ENCODE assay signal across 1 cellular context in the genomic region with DNA sequence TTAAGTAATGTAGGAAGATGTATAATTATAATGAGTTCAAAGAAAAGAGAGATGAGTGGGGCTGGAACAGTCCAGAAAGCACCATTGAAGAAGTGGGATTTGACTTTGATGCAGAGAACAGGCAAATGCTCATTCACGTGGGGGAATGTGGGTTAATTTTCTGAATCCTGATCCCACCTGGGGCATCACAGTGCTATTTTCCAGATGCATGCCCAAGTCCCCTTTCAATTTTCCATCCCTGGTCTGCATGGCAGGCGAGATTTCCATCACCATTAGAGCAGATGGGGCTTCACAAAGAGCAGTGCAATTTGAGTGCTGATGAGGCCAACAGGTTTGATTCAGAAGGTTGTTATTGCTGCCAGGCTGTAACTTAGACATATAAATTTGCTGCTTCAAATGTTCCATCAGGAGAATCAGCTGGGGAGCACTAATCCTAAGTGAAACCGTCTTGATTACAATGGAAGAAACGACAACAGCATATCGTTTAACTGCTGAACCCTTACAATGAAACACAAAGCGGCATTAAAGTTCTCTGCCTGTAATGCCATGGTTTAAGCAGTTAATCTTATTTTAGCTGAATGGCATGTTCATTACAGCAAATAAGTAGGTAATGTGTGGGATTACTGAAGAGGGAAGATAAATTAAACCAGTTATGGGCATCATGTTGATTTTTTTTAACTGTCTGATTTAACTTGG.
TF ChIP-seq lines count a peak whose summit lies in the region.

No MANE protein-coding gene starts in this region.

TF ChIP-seq in SK-N-SH treated with all-trans-retinoic acid at 6 μM for 48 hours, 23 proteins besides CTCF, POLR2A, EP300 and RAD21 (continued from another document):
- TF ChIP-seq, protein P1, sequence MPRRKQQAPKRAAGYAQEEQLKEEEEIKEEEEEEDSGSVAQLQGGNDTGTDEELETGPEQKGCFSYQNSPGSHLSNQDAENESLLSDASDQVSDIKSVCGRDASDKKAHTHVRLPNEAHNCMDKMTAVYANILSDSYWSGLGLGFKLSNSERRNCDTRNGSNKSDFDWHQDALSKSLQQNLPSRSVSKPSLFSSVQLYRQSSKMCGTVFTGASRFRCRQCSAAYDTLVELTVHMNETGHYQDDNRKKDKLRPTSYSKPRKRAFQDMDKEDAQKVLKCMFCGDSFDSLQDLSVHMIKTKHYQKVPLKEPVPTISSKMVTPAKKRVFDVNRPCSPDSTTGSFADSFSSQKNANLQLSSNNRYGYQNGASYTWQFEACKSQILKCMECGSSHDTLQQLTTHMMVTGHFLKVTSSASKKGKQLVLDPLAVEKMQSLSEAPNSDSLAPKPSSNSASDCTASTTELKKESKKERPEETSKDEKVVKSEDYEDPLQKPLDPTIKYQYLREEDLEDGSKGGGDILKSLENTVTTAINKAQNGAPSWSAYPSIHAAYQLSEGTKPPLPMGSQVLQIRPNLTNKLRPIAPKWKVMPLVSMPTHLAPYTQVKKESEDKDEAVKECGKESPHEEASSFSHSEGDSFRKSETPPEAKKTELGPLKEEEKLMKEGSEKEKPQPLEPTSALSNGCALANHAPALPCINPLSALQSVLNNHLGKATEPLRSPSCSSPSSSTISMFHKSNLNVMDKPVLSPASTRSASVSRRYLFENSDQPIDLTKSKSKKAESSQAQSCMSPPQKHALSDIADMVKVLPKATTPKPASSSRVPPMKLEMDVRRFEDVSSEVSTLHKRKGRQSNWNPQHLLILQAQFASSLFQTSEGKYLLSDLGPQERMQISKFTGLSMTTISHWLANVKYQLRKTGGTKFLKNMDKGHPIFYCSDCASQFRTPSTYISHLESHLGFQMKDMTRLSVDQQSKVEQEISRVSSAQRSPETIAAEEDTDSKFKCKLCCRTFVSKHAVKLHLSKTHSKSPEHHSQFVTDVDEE (CRISPR knock-in tag; IDR thresholded peaks at IDR 0.05) = no peak
- TF ChIP-seq, protein P2, sequence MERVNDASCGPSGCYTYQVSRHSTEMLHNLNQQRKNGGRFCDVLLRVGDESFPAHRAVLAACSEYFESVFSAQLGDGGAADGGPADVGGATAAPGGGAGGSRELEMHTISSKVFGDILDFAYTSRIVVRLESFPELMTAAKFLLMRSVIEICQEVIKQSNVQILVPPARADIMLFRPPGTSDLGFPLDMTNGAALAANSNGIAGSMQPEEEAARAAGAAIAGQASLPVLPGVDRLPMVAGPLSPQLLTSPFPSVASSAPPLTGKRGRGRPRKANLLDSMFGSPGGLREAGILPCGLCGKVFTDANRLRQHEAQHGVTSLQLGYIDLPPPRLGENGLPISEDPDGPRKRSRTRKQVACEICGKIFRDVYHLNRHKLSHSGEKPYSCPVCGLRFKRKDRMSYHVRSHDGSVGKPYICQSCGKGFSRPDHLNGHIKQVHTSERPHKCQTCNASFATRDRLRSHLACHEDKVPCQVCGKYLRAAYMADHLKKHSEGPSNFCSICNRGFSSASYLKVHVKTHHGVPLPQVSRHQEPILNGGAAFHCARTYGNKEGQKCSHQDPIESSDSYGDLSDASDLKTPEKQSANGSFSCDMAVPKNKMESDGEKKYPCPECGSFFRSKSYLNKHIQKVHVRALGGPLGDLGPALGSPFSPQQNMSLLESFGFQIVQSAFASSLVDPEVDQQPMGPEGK (CRISPR knock-in tag; IDR thresholded peaks at IDR 0.05; ENCODE audit: borderline replicate concordance) = no peak
- TF ChIP-seq ARNTL (CRISPR knock-in tag; IDR thresholded peaks at IDR 0.05; ENCODE audit: borderline replicate concordance, low read depth) (no peak), CSDC2 (CRISPR knock-in tag; IDR thresholded peaks at IDR 0.05) (no peak), BACH2 (CRISPR knock-in tag; IDR thresholded peaks at IDR 0.05; ENCODE audit: borderline replicate concordance) (no peak), ZNF565 (CRISPR knock-in tag; conservative IDR thresholded peaks at IDR 0.05; ENCODE audit: low read depth) (no peak), ZFP30 (CRISPR knock-in tag; IDR thresholded peaks at IDR 0.05) (no peak), RARB (CRISPR knock-in tag; IDR thresholded peaks at IDR 0.05) (no peak), TCF4 (CRISPR knock-in tag; IDR thresholded peaks at IDR 0.05; ENCODE audit: borderline replicate concordance) (no peak)
- TF ChIP-seq, protein P3, sequence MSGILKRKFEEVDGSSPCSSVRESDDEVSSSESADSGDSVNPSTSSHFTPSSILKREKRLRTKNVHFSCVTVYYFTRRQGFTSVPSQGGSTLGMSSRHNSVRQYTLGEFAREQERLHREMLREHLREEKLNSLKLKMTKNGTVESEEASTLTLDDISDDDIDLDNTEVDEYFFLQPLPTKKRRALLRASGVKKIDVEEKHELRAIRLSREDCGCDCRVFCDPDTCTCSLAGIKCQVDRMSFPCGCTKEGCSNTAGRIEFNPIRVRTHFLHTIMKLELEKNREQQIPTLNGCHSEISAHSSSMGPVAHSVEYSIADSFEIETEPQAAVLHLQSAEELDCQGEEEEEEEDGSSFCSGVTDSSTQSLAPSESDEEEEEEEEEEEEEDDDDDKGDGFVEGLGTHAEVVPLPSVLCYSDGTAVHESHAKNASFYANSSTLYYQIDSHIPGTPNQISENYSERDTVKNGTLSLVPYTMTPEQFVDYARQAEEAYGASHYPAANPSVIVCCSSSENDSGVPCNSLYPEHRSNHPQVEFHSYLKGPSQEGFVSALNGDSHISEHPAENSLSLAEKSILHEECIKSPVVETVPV (CRISPR knock-in tag; IDR thresholded peaks at IDR 0.05) = no peak
